18 cellular contexts compared by ENCODE assay signal in the genomic region with DNA sequence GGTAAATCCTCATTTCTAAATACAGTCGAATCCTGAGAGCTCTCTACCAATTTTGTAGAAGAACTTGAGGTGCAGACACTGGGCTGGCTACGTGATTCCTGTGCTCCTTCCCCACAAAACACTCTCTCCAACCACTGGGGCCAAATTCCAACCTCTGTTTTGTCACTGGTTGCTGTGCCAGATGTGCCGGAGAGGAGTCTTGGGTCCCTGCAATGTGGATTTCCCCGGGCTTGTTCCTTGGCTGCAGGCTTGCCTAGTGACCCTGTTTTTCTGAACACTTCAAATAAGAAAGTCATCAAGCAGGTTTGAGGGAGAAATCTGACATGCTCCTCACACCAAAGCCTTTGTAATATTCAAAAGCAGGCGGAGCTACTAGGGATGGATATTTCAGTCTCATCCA. TPM values are rescaled to one million over a fixed set of nuclear protein-coding genes. Genes with fewer than 3 reads are reported as not detected.
DNase-seq lines count a peak whose midpoint lies in the region; ATAC-seq, FAIRE-seq and TF ChIP-seq lines count a peak whose summit lies in the region.
"Had no signal": no experiment of that assay in that cellular context is flagged by ENCODE, and none has a peak within 500 bp of the region (broad histone marks: within the 10 kb centered on the region; RNA-seq: fewer than 3 reads in every experiment).

No MANE protein-coding gene starts in this region.

- H4K20me1 ChIP-seq in astrocyte (ENCODE audit: insufficient read depth, low read length), result peaks cover 22% of the 10 kb centered on the region

- H3K9me3 Mint-ChIP-seq in astrocyte (ENCODE audit: unreplicated experiment), result no peaks in the 10 kb centered on the region
- H3K9me3 Mint-ChIP-seq: immature natural killer cell had no signal

- peaks cover 16% of the 10 kb centered on the region for H3K79me2 ChIP-seq in astrocyte (ENCODE audit: insufficient read depth, low read length)

- peak; percentile 66 for ATAC-seq in left lobe of liver

- H3K4me1 ChIP-seq in astrocyte (ENCODE audit: insufficient read depth, low read length), result peaks cover 17% of the 10 kb centered on the region
- H3K4me1 ChIP-seq: Peyer's patch, testis had no signal

- DNase-seq in AG10803 (ENCODE audit: low read depth) (peak; percentile 42), astrocyte (ENCODE audit: low read depth) (no peak), left lobe of liver (ENCODE audit: low spot score) (peak; percentile 55), renal cortical epithelial cell (ENCODE audit: low read depth) (peak; percentile 47), D721Med (ENCODE audit: insufficient read length, low spot score) (no peak), GM12892 (ENCODE audit: insufficient read length) (no peak), NCI-H226 (no peak), inferior parietal cortex (ENCODE audit: extremely low spot score) (no peak)
- DNase-seq: COR-L47, GF-D8, immature natural killer cell, KBM-7, NCI-H1048, NCI-H774, Peyer's patch, posterior cingulate gyrus, testis had no signal

- peak overlapping the region; percentile 47 for H3K4me3 Mint-ChIP-seq in astrocyte (ENCODE audit: unreplicated experiment)
- H3K4me3 Mint-ChIP-seq: immature natural killer cell had no signal

- H3K36me3 Mint-ChIP-seq in astrocyte (ENCODE audit: low read depth, unreplicated experiment), result peaks cover 24% of the 10 kb centered on the region
- H3K36me3 Mint-ChIP-seq: immature natural killer cell had no signal

- TF ChIP-seq CTCF in AG10803 (conservative IDR thresholded peaks at IDR 0.05; ENCODE audit: low read length) (no peak), astrocyte (IDR thresholded peaks at IDR 0.05; ENCODE audit: insufficient read depth, low read depth, low read length) (no peak), D721Med (IDR thresholded peaks at IDR 0.05; ENCODE audit: insufficient read depth, missing control alignments) (no peak)

- H3K27me3 ChIP-seq in astrocyte (ENCODE audit: insufficient read depth, low read length), result no peaks in the 10 kb centered on the region
- H3K27me3 ChIP-seq: Peyer's patch, testis had no signal

- no peak for TF ChIP-seq POLR2A in GM12892 (IDR thresholded peaks at IDR 0.05; ENCODE audit: low read depth, low read length)

- no peaks in the 10 kb centered on the region for H3K9me3 ChIP-seq in astrocyte (ENCODE audit: insufficient read depth, low read depth, low read length)
- H3K9me3 ChIP-seq: Peyer's patch, testis had no signal

- peaks cover 73% of the 10 kb centered on the region for H3K36me3 ChIP-seq in astrocyte (ENCODE audit: insufficient read depth, low read length)

- peak overlapping the region; percentile 47 for H3K9ac ChIP-seq in astrocyte (ENCODE audit: low read length)

- H2AFZ ChIP-seq in astrocyte (ENCODE audit: low read depth, low read length), result no peak overlapping the region

- H3K4me3 ChIP-seq in AG10803 (ENCODE audit: low read length) (no peak overlapping the region), astrocyte (ENCODE audit: insufficient read depth, low read depth, low read length) (no peak overlapping the region)
- H3K4me3 ChIP-seq: Peyer's patch, testis had no signal

- H3K4me1 Mint-ChIP-seq in astrocyte (ENCODE audit: low read depth, unreplicated experiment), result peaks cover 82% of the 10 kb centered on the region
- H3K4me1 Mint-ChIP-seq: immature natural killer cell had no signal

- FAIRE-seq in astrocyte (lab: Jason Lieb, UNC) (no peak), D721Med (lab: Jason Lieb, UNC) (no peak), GM12892 (lab: Jason Lieb, UNC) (no peak)
- FAIRE-seq: colon had no signal

- H3K27me3 Mint-ChIP-seq in astrocyte (ENCODE audit: low read depth, unreplicated experiment), result no peaks in the 10 kb centered on the region

- H3K27ac ChIP-seq in astrocyte (ENCODE audit: low read depth, low read length), result peak overlapping the region; percentile 72

- H3K4me2 ChIP-seq in astrocyte (ENCODE audit: low read length), result no peak overlapping the region

- H3K27ac Mint-ChIP-seq in astrocyte (ENCODE audit: unreplicated experiment), result peak overlapping the region; percentile 81
- H3K27ac Mint-ChIP-seq: immature natural killer cell had no signal

RNA-seq across cellular contexts. Expression of a gene that starts 44.4 kb away (rescaled TPM):
- 0.72 and 0.91 TPM in 2 replicates for total RNA-seq in astrocyte
- total RNA-seq in left lobe of liver, result 2.1 TPM
- 2.3 and 3.6 TPM in 2 replicates for total RNA-seq in renal cortical epithelial cell
- polyA plus RNA-seq in GM12892 (2012; ENCODE audit: missing spikeins), result 4.3 TPM

Comparison
In these comparisons a context has a peak if more than half of its experiments do, and no peak if none do; other contexts are left out.
1. DNase-seq: peak in AG10803 (single experiment), left lobe of liver (single experiment) and renal cortical epithelial cell (single experiment); none in astrocyte (single experiment), D721Med (single experiment), GM12892 (single experiment), NCI-H226 (single experiment) and inferior parietal cortex (single experiment).